23 cellular contexts compared by ENCODE assay signal in genomic region chr21:17651526-17651925, GRCh38.
"Had no signal": no experiment of that assay in that cellular context is flagged by ENCODE, and none has a peak within 500 bp of the region (broad histone marks: within the 10 kb centered on the region; RNA-seq: fewer than 3 reads in every experiment).

No MANE protein-coding gene starts in this region.

- H3K27ac ChIP-seq: colonic mucosa, esophagus muscularis mucosa, foreskin keratinocyte, gastroesophageal sphincter, heart left ventricle, hepatocyte, left lung, lower lobe of right lung had no signal

- H3K4me2 ChIP-seq: hepatocyte had no signal

- H3K27me3 Mint-ChIP-seq: dendritic cell treated with granulocyte-macrophage colony-stimulating factor and Interleukin-4, amounts not matched to agents 40 ng/mL and 50 ng/mL, for 4 days had no signal

- ATAC-seq: effector memory CD8-positive, alpha-beta T cell; foreskin keratinocyte; gastroesophageal sphincter; heart left ventricle; left cardiac atrium; left lung; left ventricle myocardium superior; lower lobe of right lung had no signal

- H3K27me3 ChIP-seq: colonic mucosa, esophagus muscularis mucosa, foreskin keratinocyte, gastroesophageal sphincter, heart left ventricle, hepatocyte, left lung had no signal

- DNase-seq: colonic mucosa; cortex of kidney; effector CD8-positive, alpha-beta T cell; effector memory CD8-positive, alpha-beta T cell; endodermal cell; foreskin keratinocyte; heart left ventricle; left cardiac atrium; left lung; left ventricle myocardium superior; lower lobe of right lung; mesendoderm; midbrain had no signal

- H3K4me3 ChIP-seq: colonic mucosa, esophagus muscularis mucosa, gastroesophageal sphincter, heart left ventricle, hepatocyte, left lung, lower lobe of right lung had no signal

- H3K9me3 ChIP-seq: colonic mucosa, lower lobe of right lung had no signal

- H3K4me1 Mint-ChIP-seq: endodermal cell, memory B cell had no signal

- FAIRE-seq: endometrium, endothelial cell of umbilical vein, frontal cortex, islet of Langerhans, keratinocyte had no signal

- H2AFZ ChIP-seq: hepatocyte had no signal

- H3K36me3 ChIP-seq: colonic mucosa, esophagus muscularis mucosa, gastroesophageal sphincter, heart left ventricle, left lung, lower lobe of right lung had no signal

- H3K79me2 ChIP-seq: hepatocyte had no signal

- H3K4me3 Mint-ChIP-seq: dendritic cell treated with granulocyte-macrophage colony-stimulating factor and Interleukin-4, amounts not matched to agents 40 ng/mL and 50 ng/mL, for 4 days; effector memory CD8-positive, alpha-beta T cell; endodermal cell; memory B cell had no signal

- H3K9me3 Mint-ChIP-seq: effector memory CD8-positive, alpha-beta T cell had no signal

- H3K27ac Mint-ChIP-seq: dendritic cell treated with granulocyte-macrophage colony-stimulating factor and Interleukin-4, amounts not matched to agents 40 ng/mL and 50 ng/mL, for 4 days; effector memory CD8-positive, alpha-beta T cell; endodermal cell; memory B cell had no signal

- H3K4me1 ChIP-seq: colonic mucosa, esophagus muscularis mucosa, foreskin keratinocyte, gastroesophageal sphincter, heart left ventricle, left lung, lower lobe of right lung had no signal
